9 cellular contexts compared by ENCODE assay signal in genomic region chr3:25820372-25820771, GRCh38. TPM values are rescaled to one million over a fixed set of nuclear protein-coding genes. Genes with fewer than 3 reads are reported as not detected.
DNase-seq lines count a peak whose midpoint lies in the region; ATAC-seq lines count a peak whose summit lies in the region.
"Had no signal": no experiment of that assay in that cellular context is flagged by ENCODE, and none has a peak within 500 bp of the region (broad histone marks: within the 10 kb centered on the region; RNA-seq: fewer than 3 reads in every experiment).

No MANE protein-coding gene starts in this region.

- no peaks in the 10 kb centered on the region for H3K27me3 Mint-ChIP-seq in activated T-cell treated with anti-CD3 and anti-CD28 coated beads, Interleukin-2, amount 50 U/mL, for 4 hours (ENCODE audit: low read depth)

- H3K36me3 Mint-ChIP-seq in activated T-cell treated with anti-CD3 and anti-CD28 coated beads, Interleukin-2, amount 50 U/mL, for 4 hours (ENCODE audit: insufficient read depth), result no peaks in the 10 kb centered on the region
- H3K36me3 Mint-ChIP-seq: memory B cell had no signal

- no peaks in the 10 kb centered on the region for H3K4me1 Mint-ChIP-seq in activated T-cell treated with anti-CD3 and anti-CD28 coated beads, Interleukin-2, amount 50 U/mL, for 4 hours (ENCODE audit: low read depth)
- H3K4me1 Mint-ChIP-seq: memory B cell had no signal

- H3K4me3 Mint-ChIP-seq in activated T-cell treated with anti-CD3 and anti-CD28 coated beads, Interleukin-2, amount 50 U/mL, for 4 hours, result no peak overlapping the region
- H3K4me3 Mint-ChIP-seq: memory B cell had no signal

- peak; percentile 92 for DNase-seq in H4 (ENCODE audit: low spot score)
- DNase-seq in NCI-H226, result peak; percentile 92
- peak; percentile 14 for DNase-seq in putamen (ENCODE audit: low spot score)
- DNase-seq in activated T-cell treated with anti-CD3 and anti-CD28 coated beads, Interleukin-2, amount 50 U/mL, for 4 hours, result no peak
- DNase-seq: NCI-H2227 treated with DMSO at 0.1 percent for 48 hours had no signal

- ATAC-seq in esophagus mucosa (peak; percentile 28), HG03342 (IDR thresholded peaks at IDR 0.05; ENCODE audit: unreplicated experiment) (no peak), HG03025 (IDR thresholded peaks at IDR 0.05; ENCODE audit: low FRiP score, unreplicated experiment) (no peak)
- no peak for ATAC-seq in activated T-cell treated with anti-CD3 and anti-CD28 coated beads, Interleukin-2, amount 50 U/mL, for 4 hours

- H3K9me3 Mint-ChIP-seq in activated T-cell treated with anti-CD3 and anti-CD28 coated beads, Interleukin-2, amount 50 U/mL, for 4 hours, result no peaks in the 10 kb centered on the region
- H3K9me3 Mint-ChIP-seq: memory B cell had no signal

RNA-seq across cellular contexts. Expression of gene OXSM, which starts 30.5 kb away (rescaled TPM):
- total RNA-seq in H4 (2014; rRNA removed; shearing (Covaris generic)), result 8.9 and 12.5 TPM in 2 replicates
- 7.1 TPM for total RNA-seq in esophagus mucosa
- 10 to 100 TPM; 11.4 to 12.0 (median 11.6) TPM for total RNA-seq in activated T-cell treated with anti-CD3 and anti-CD28 coated beads, Interleukin-2, amount 50 U/mL, for 4 hours

RNA-seq across cellular contexts. Expression of gene NGLY1, which starts 37.1 kb away (rescaled TPM):
- total RNA-seq in H4 (2014; rRNA removed; shearing (Covaris generic)), result 11.6 and 13.4 TPM in 2 replicates
- total RNA-seq in esophagus mucosa, result 25.9 TPM
- total RNA-seq in activated T-cell treated with anti-CD3 and anti-CD28 coated beads, Interleukin-2, amount 50 U/mL, for 4 hours, result 10 to 100 TPM; 43.4 to 48.7 (median 47.7) TPM
